In genomic region chr17:27333410-27333980, GRCh38 we compare ENCODE assay signal across 8 cellular contexts. TPM values are rescaled to one million over a fixed set of nuclear protein-coding genes. Genes with fewer than 3 reads are reported as not detected.
DNase-seq lines count a peak whose midpoint lies in the region; ATAC-seq and TF ChIP-seq lines count a peak whose summit lies in the region.

No MANE protein-coding gene starts in this region.

- no peak for TF ChIP-seq RAD21 in liver (IDR thresholded peaks at IDR 0.05)

- WGBS in adrenal gland, 4 donors: 36 to 48% (median 44%) methylated on average over 11 of the region's 11 CpGs
- 56% methylated on average over 11 of the region's 11 CpGs for WGBS in liver
- 49 to 58% methylated on average over 11 of the region's 11 CpGs for WGBS in upper lobe of left lung, 2 donors

- TF ChIP-seq POLR2A in adrenal gland (IDR thresholded peaks at IDR 0.05) (no peak), upper lobe of left lung (IDR thresholded peaks at IDR 0.05) (no peak)

- intact Hi-C loops in adrenal gland (cut with DNase I): loop anchor here (2.0 to 5.0 kb wide), 3 partner anchors 36 to 91 kb away; no protein-coding TSS in a partner anchor

- no peak for ATAC-seq in upper lobe of left lung (ENCODE audit: low FRiP score in 2 of 2)
- ATAC-seq in GM18861 (IDR thresholded peaks at IDR 0.05; ENCODE audit: unreplicated experiment): no peak
- ATAC-seq in GM21381 (IDR thresholded peaks at IDR 0.05; ENCODE audit: unreplicated experiment): no peak

- peak; percentile 64 for DNase-seq in activated effector memory CD4-positive, alpha-beta T cell treated with anti-CD3 and anti-CD28 coated beads, Interleukin-2, amount 50 U/mL, for 16 hours
- DNase-seq in activated effector memory CD4-positive, alpha-beta T cell treated with Interleukin-2 at 50 U/mL for 16 hours: no peak
- peak in 3 of 7 donors; percentile 40 to 64 (median 58) for DNase-seq in adrenal gland
- DNase-seq in upper lobe of left lung: peak in 1 of 2 donors; percentile 20
- no peak for DNase-seq in globus pallidus (ENCODE audit: low spot score)

- no peak for TF ChIP-seq EP300 in upper lobe of left lung (IDR thresholded peaks at IDR 0.05)

- H3K4me1 ChIP-seq in adrenal gland (replicated peaks in 1 of 2) (peaks cover 14 to 19% of the 10 kb centered on the region in 2 donors), liver (ENCODE audit: control insufficient read depth in 4 of 4, insufficient read depth in 4 of 4, low read length in 3 of 4) (peaks cover 0 to 12% (median 7%) of the 10 kb centered on the region in 4 donors), upper lobe of left lung (peaks cover 15 to 22% (median 17%) of the 10 kb centered on the region in 4 donors)

- H3K27me3 ChIP-seq in adrenal gland: no peaks in the 10 kb centered on the region
- H3K27me3 ChIP-seq in liver (ENCODE audit: control insufficient read depth in 4 of 4, insufficient read depth in 4 of 4, low read length in 3 of 4): no peaks in the 10 kb centered on the region
- no peaks in the 10 kb centered on the region for H3K27me3 ChIP-seq in upper lobe of left lung

- H3K36me3 ChIP-seq in adrenal gland (replicated peaks in 1 of 2): no peaks in the 10 kb centered on the region
- H3K36me3 ChIP-seq in liver (ENCODE audit: control insufficient read depth in 4 of 4, insufficient read depth in 3 of 4, low read depth in 1 of 4, low read length in 3 of 4): no peaks in the 10 kb centered on the region
- H3K36me3 ChIP-seq in upper lobe of left lung: no peaks in the 10 kb centered on the region

- H3K4me3 ChIP-seq in adrenal gland (peak overlapping the region in 2 of 4 donors; percentile 27 to 51), liver (ENCODE audit: low read depth in 1 of 3, low read length in 3 of 3) (peak overlapping the region in 2 of 3 donors; percentile 59 to 75), upper lobe of left lung (peak overlapping the region; percentile 27 to 55 (median 46))

- peak overlapping the region; percentile 80 to 94 for H3K9ac ChIP-seq in liver (ENCODE audit: low read depth in 1 of 2, low read length in 2 of 2)

- H3K27ac ChIP-seq in adrenal gland: peak overlapping the region; percentile 84 to 96 (median 93)
- peak overlapping the region; percentile 86 to 97 for H3K27ac ChIP-seq in liver (ENCODE audit: low read depth in 1 of 2, low read length in 2 of 2)
- H3K27ac ChIP-seq in upper lobe of left lung: peak overlapping the region; percentile 86 to 94 (median 91)

- no peak for TF ChIP-seq CTCF in adrenal gland (IDR thresholded peaks at IDR 0.05)
- TF ChIP-seq CTCF in liver (IDR thresholded peaks at IDR 0.05; ENCODE audit: low read depth, low read length, missing input control): no peak
- TF ChIP-seq CTCF in upper lobe of left lung (IDR thresholded peaks at IDR 0.05): no peak

- H3K9me3 ChIP-seq in adrenal gland (replicated peaks in 1 of 3) (no peaks in the 10 kb centered on the region), liver (ENCODE audit: control insufficient read depth in 4 of 4, low read length in 3 of 4) (no peaks in the 10 kb centered on the region), upper lobe of left lung (no peaks in the 10 kb centered on the region)

TF ChIP-seq in liver, 16 proteins besides CTCF, POLR2A, EP300 and RAD21:
- TF ChIP-seq ZBTB33 (IDR thresholded peaks at IDR 0.05): no peak
- TF ChIP-seq HNF4A (conservative IDR thresholded peaks at IDR 0.05): no peak
- no peak for TF ChIP-seq GABPA (IDR thresholded peaks at IDR 0.05 in 1 of 2, conservative IDR thresholded peaks at IDR 0.05 in 1 of 2)
- TF ChIP-seq HNF4G (IDR thresholded peaks at IDR 0.05): no peak
- no peak for TF ChIP-seq JUND (IDR thresholded peaks at IDR 0.05)
- no peak for TF ChIP-seq SP1 (IDR thresholded peaks at IDR 0.05)
- TF ChIP-seq FOXA2 (IDR thresholded peaks at IDR 0.05): no peak
- no peak for TF ChIP-seq ATF3 (IDR thresholded peaks at IDR 0.05)
- no peak for TF ChIP-seq NR2F2 (IDR thresholded peaks at IDR 0.05)
- TF ChIP-seq EGR1 (IDR thresholded peaks at IDR 0.05; ENCODE audit: low read depth in 2 of 2): no peak
- no peak for TF ChIP-seq FOXA1 (IDR thresholded peaks at IDR 0.05)

RNA-seq across cellular contexts. Expression of gene WSB1, which starts 39.6 kb away (rescaled TPM):
- total RNA-seq in adrenal gland: 100 to 1,000 TPM in 4 of 8 donors, 10 to 100 TPM in 4; 27.5 to 147 (median 100) TPM
- 10 to 100 TPM; 51.0 to 77.5 (median 76.7) TPM for polyA plus RNA-seq in adrenal gland
- 10 to 100 TPM; 56.8 to 86.2 TPM for total RNA-seq in liver
- polyA plus RNA-seq in liver: 10 to 100 TPM; 26.6 to 34.8 TPM
- 100 to 1,000 TPM; 261 to 514 (median 328) TPM for total RNA-seq in upper lobe of left lung
